ENCODE assay signal across 1 cellular context in the genomic region with DNA sequence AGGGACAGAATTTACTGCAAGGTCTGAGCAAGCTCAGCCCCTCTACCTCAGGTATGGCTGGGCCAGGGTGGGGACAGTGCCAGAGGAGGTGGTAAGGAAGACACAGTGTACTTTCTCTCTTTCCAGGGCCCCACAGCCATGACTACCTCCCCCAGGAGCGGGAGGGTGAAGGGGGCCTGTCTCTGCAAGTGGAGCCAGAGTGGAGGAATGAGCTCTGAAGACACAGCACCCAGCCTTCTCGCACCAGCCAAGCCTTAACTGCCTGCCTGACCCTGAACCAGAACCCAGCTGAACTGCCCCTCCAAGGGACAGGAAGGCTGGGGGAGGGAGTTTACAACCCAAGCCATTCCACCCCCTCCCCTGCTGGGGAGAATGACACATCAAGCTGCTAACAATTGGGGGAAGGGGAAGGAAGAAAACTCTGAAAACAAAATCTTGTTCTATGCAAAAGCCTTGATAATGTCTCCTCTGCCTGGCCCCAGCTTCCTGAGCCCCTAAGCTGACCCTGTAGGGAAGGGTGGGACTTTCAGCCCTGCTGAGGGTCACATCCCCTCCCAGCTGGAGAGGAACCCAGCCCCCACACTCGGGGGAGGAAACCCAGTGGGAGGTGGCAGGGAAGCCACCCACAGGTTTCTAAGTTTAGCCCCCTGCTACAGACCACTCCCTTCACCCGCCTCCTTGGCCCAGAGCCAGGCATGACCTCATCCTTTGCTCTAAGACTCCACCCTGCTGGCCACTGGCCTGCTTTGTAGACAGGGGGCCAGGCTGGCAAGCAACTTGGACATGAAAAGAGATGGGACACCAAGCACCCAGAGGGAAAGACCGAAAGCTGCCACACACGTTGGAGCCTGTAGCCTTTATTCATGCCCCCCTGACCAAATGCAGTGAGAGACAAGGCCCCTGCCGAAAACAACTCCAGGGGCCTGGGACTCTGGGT.
TF ChIP-seq lines count a peak whose summit lies in the region.

No MANE protein-coding gene starts in this region.

TF ChIP-seq in K562, 482 proteins besides CTCF, POLR2A, EP300 and RAD21 (continued from another document and continues in another):
- TF ChIP-seq, protein P1, sequence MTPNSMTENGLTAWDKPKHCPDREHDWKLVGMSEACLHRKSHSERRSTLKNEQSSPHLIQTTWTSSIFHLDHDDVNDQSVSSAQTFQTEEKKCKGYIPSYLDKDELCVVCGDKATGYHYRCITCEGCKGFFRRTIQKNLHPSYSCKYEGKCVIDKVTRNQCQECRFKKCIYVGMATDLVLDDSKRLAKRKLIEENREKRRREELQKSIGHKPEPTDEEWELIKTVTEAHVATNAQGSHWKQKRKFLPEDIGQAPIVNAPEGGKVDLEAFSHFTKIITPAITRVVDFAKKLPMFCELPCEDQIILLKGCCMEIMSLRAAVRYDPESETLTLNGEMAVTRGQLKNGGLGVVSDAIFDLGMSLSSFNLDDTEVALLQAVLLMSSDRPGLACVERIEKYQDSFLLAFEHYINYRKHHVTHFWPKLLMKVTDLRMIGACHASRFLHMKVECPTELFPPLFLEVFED (CRISPR knock-in tag; conservative IDR thresholded peaks at IDR 0.05): 0 out of 2 replicates have a peak, but pooled peaks have one; percentile 57
- TF ChIP-seq ZNF583 (CRISPR knock-in tag; IDR thresholded peaks at IDR 0.05): peak; percentile 79
- peak; percentile 68 for TF ChIP-seq MAX (CRISPR knock-in tag; IDR thresholded peaks at IDR 0.05)
- peak; percentile 81; the same call in 1 of the 2 replicates for TF ChIP-seq NFRKB (IDR thresholded peaks at IDR 0.05; ENCODE audit: low read depth)
- no peak for TF ChIP-seq ZNF57 (CRISPR knock-in tag; IDR thresholded peaks at IDR 0.05)
- no peak for TF ChIP-seq TFAM (CRISPR knock-in tag; conservative IDR thresholded peaks at IDR 0.05)
- no peak for TF ChIP-seq TRIM25 (IDR thresholded peaks at IDR 0.05; ENCODE audit: borderline replicate concordance)
- TF ChIP-seq ZBTB1 (CRISPR knock-in tag; IDR thresholded peaks at IDR 0.05; ENCODE audit: borderline replicate concordance, low read depth): 0 out of 2 replicates have a peak, but pooled peaks have one; percentile 55
- TF ChIP-seq ZNF436 (CRISPR knock-in tag; IDR thresholded peaks at IDR 0.05): no peak
- TF ChIP-seq RHOXF2B (CRISPR knock-in tag; conservative IDR thresholded peaks at IDR 0.05): no peak
- TF ChIP-seq GTF2F1 (IDR thresholded peaks at IDR 0.05; ENCODE audit: low read depth, low read length): 0 out of 2 replicates have a peak, but pooled peaks have one; percentile 6
- TF ChIP-seq TOE1 (IDR thresholded peaks at IDR 0.05; ENCODE audit: borderline replicate concordance): peak; percentile 84; the same call in 1 of the 2 replicates
- no peak for TF ChIP-seq TOE1 (CRISPR knock-in tag; IDR thresholded peaks at IDR 0.05; ENCODE audit: borderline replicate concordance, low read depth)
- TF ChIP-seq ZNF384 (IDR thresholded peaks at IDR 0.05; ENCODE audit: low read depth, low read length): no peak
- peak; percentile 53; the same call in 1 of the 2 replicates for TF ChIP-seq ZFP1 (CRISPR knock-in tag; IDR thresholded peaks at IDR 0.05)
- no peak; the same call in 1 of the 2 replicates for TF ChIP-seq FOXP4 (CRISPR knock-in tag; IDR thresholded peaks at IDR 0.05; ENCODE audit: borderline replicate concordance)
- TF ChIP-seq TBL1XR1 (IDR thresholded peaks at IDR 0.05; ENCODE audit: low read length in 2 of 2): peak; percentile 64 to 97; a peak in 2 of 4 replicates
- peak; percentile 98 for TF ChIP-seq MAZ (CRISPR knock-in tag; conservative IDR thresholded peaks at IDR 0.05 in 1 of 2, IDR thresholded peaks at IDR 0.05 in 1 of 2)
- TF ChIP-seq ZNF217 (CRISPR knock-in tag; IDR thresholded peaks at IDR 0.05): no peak
- no peak for TF ChIP-seq COPS2 (conservative IDR thresholded peaks at IDR 0.05)
- TF ChIP-seq, protein P2, sequence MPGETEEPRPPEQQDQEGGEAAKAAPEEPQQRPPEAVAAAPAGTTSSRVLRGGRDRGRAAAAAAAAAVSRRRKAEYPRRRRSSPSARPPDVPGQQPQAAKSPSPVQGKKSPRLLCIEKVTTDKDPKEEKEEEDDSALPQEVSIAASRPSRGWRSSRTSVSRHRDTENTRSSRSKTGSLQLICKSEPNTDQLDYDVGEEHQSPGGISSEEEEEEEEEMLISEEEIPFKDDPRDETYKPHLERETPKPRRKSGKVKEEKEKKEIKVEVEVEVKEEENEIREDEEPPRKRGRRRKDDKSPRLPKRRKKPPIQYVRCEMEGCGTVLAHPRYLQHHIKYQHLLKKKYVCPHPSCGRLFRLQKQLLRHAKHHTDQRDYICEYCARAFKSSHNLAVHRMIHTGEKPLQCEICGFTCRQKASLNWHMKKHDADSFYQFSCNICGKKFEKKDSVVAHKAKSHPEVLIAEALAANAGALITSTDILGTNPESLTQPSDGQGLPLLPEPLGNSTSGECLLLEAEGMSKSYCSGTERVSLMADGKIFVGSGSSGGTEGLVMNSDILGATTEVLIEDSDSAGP (CRISPR knock-in tag; IDR thresholded peaks at IDR 0.05): no peak
- no peak for TF ChIP-seq E2F6 (IDR thresholded peaks at IDR 0.05; ENCODE audit: borderline replicate concordance in 1 of 2, extremely low read depth in 1 of 2, insufficient read depth in 1 of 2, insufficient read length in 1 of 2, low read depth in 1 of 2, low read length in 1 of 2, poor library complexity in 1 of 2, severe bottlenecking in 1 of 2)
- TF ChIP-seq, protein P3, sequence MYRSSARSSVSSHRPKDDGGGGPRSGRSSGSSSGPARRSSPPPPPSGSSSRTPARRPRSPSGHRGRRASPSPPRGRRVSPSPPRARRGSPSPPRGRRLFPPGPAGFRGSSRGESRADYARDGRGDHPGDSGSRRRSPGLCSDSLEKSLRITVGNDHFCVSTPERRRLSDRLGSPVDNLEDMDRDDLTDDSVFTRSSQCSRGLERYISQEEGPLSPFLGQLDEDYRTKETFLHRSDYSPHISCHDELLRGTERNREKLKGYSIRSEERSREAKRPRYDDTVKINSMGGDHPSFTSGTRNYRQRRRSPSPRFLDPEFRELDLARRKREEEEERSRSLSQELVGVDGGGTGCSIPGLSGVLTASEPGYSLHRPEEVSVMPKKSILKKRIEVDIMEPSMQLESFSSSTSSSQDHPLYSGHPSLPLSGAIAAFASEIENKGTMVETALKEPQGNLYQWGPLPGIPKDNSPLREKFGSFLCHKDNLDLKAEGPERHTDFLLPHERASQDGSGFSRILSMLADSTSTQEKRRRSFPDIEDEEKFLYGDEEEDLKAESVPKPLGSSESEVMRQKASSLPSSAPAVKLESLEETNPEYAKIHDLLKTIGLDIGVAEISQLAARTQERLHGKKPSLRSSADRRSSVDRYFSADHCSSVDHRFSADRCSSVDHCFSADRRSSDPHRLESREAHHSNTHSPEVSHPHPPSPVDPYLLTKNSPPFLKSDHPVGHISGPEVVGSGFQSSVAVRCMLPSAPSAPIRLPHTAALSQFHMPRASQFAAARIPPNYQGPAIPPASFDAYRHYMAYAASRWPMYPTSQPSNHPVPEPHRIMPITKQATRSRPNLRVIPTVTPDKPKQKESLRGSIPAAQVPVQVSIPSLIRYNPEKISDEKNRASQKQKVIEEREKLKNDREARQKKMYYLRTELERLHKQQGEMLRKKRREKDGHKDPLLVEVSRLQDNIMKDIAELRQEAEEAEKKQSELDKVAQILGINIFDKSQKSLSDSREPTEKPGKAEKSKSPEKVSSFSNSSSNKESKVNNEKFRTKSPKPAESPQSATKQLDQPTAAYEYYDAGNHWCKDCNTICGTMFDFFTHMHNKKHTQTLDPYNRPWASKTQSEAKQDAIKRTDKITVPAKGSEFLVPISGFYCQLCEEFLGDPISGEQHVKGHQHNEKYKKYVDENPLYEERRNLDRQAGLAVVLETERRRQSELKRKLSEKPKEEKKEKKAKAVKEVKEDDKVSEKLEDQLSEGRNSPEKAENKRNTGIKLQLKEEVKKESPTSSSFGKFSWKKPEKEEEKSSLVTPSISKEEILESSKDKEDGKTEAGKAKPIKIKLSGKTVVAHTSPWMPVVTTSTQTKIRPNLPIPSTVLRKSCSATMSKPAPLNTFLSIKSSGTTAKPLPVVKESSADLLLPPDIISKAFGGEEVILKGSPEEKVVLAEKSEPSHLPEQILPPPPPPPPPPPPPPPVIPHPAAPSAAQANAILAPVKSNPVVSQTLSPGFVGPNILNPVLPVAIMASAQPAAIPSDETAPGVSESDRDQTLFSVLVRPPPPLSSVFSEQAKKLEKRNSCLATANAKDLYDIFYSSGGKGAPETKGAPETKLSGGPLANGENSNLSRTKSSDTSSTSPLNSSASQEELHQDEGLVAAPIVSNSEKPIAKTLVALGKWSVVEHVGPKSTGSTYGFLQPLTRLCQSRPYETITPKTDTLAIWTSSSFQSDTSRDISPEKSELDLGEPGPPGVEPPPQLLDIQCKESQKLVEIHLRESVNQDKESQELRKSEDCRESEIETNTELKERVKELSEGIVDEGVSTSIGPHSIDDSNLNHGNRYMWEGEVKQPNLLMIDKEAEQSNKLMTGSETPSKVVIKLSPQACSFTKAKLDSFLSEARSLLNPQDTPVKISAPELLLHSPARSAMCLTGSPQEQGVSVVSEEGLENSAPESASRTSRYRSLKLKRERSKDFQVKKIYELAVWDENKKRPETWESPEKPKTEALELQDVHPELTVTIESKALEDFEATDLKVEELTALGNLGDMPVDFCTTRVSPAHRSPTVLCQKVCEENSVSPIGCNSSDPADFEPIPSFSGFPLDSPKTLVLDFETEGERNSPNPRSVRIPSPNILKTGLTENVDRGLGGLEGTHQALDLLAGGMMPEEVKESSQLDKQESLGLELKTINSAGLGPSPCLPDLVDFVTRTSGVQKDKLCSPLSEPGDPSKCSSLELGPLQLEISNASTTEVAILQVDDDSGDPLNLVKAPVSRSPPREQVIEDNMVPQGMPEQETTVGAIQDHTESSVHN (IDR thresholded peaks at IDR 0.05; ENCODE audit: borderline replicate concordance in 1 of 2, low read depth in 1 of 2): peak in 1 of 2 experiments; percentile 95; a peak in 2 of 4 replicates
- no peak for TF ChIP-seq CAMTA2 (CRISPR knock-in tag; conservative IDR thresholded peaks at IDR 0.05)
- TF ChIP-seq BRD4 (IDR thresholded peaks at IDR 0.05): peak; percentile 96; the same call in 1 of the 2 replicates
- TF ChIP-seq NR3C1 (CRISPR knock-in tag; IDR thresholded peaks at IDR 0.05): no peak
- TF ChIP-seq PRDM10 (IDR thresholded peaks at IDR 0.05; ENCODE audit: partially characterized antibody): peak; percentile 78
- peak; percentile 79; the same call in 1 of the 2 replicates for TF ChIP-seq TRIM28 (IDR thresholded peaks at IDR 0.05)
- peak; percentile 86 for TF ChIP-seq DACH1 (IDR thresholded peaks at IDR 0.05; ENCODE audit: partially characterized antibody)
- TF ChIP-seq KAT2B (IDR thresholded peaks at IDR 0.05; ENCODE audit: low read depth, low read length): no peak
